8 cellular contexts compared by ENCODE assay signal in the genomic region with DNA sequence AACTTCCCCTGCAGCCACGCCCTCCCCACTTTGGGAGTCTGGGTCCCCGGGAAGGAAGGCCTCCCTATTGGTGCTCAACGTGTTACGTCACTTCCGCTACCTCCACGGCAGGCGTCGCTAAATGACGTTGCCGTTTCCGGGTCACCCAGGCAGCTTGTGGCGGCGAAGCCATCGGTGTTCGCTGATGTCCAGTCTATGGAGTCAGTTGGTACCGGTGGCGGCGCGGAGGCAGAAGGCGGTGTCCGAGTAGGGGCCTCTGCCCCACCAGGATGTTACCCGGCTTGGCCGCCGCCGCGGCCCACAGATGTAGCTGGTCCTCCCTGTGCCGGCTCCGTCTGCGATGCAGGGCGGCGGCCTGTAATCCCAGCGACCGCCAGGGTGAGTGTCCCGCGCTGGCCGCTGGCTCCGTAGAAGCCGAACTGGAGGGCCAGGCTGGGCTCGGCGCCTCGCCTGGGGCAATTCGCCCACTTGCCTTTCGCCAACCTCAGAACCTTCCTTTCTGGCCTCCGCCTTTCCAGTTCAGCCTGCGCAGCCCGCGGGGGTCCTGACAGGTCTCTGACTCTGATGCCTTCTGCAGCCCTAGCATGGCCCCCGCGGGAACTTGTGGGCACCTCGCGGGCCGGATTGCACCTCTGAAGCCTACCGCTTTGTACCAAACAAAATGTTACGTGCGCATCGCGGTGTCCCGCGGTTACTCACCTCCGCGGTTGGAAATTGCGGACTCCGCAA. TPM values are rescaled to one million over a fixed set of nuclear protein-coding genes. Genes with fewer than 3 reads are reported as not detected.
DNase-seq lines count a peak whose midpoint lies in the region; ATAC-seq and TF ChIP-seq lines count a peak whose summit lies in the region.

TSS of gene SLC30A9 (plus strand) at position 148 of the 729 bp plus-strand sequence. CDS start at position 270, 122 bp downstream.

- no peaks in the 10 kb centered on the region for H3K9me3 Mint-ChIP-seq in immature natural killer cell

- H3K4me3 ChIP-seq in AG09309 (ENCODE audit: control insufficient read depth, low read depth, low read length) (peak within 1 kb of the TSS; percentile 68), WI38 (ENCODE audit: low read depth, low read length) (peak within 1 kb of the TSS; percentile 97), cardiac fibroblast (replicated peaks in 1 of 2; ENCODE audit: low read depth in 2 of 2, low read length in 2 of 2) (peak within 1 kb of the TSS; percentile 85 to 91)

- ATAC-seq in GM18909 (IDR thresholded peaks at IDR 0.05; ENCODE audit: poor library complexity, unreplicated experiment) = peak; percentile 99
- peak; percentile 99 for ATAC-seq in HG03175 (IDR thresholded peaks at IDR 0.05; ENCODE audit: unreplicated experiment)

- H3K4me3 Mint-ChIP-seq in immature natural killer cell = peak within 1 kb of the TSS; percentile 96 to 100 (median 98)

- TF ChIP-seq CTCF in AG09309 (IDR thresholded peaks at IDR 0.05; ENCODE audit: control insufficient read depth, insufficient read depth, low read depth, low read length, missing control alignments) (peak; percentile 35), WI38 (IDR thresholded peaks at IDR 0.05; ENCODE audit: low read depth, low read length) (0 out of 2 replicates have a peak, but pooled peaks have one; percentile 13), cardiac fibroblast (IDR thresholded peaks at IDR 0.05; ENCODE audit: low read depth, low read length) (peak; percentile 50)

- peaks cover 30 to 44% of the 10 kb centered on the region in 2 donors for H3K4me1 Mint-ChIP-seq in immature natural killer cell

- peaks cover 5 to 18% (median 18%) of the 10 kb centered on the region in 3 donors for H3K27me3 Mint-ChIP-seq in immature natural killer cell (ENCODE audit: low read depth in 3 of 3)

- H3K27ac Mint-ChIP-seq in immature natural killer cell = peak within 1 kb of the TSS; percentile 96 to 100 (median 98)

- DNase-seq in AG09309 (ENCODE audit: low read depth) (peak; percentile 70), NCI-H2227 treated with DMSO at 0.1 percent for 48 hours (lab: John Stamatoyannopoulos, UW) (peak; percentile 75), cardiac fibroblast (ENCODE audit: low read depth in 2 of 2) (peak; percentile 94 to 95), immature natural killer cell (peak; percentile 92 to 94 (median 93)), smooth muscle cell of the brain vasculature (ENCODE audit: low read depth, low spot score) (peak; percentile 76)

- peaks cover 0 to 8% (median 0%) of the 10 kb centered on the region in 3 donors for H3K36me3 Mint-ChIP-seq in immature natural killer cell

RNA-seq across cellular contexts. Expression of gene SLC30A9, which starts in this region (rescaled TPM):
- polyA plus RNA-seq in immature natural killer cell = 10 to 100 TPM; 17.3 to 30.9 (median 29.9) TPM

Comparison
In these comparisons a context has a peak if more than half of its experiments do, and no peak if none do; other contexts are left out.
1. Peak in every context shown above with its lines: DNase-seq, ATAC-seq and H3K4me3 ChIP-seq.